ENCODE assay signal across 20 cellular contexts in genomic region chr11:94125408-94126120, GRCh38. TPM values are rescaled to one million over a fixed set of nuclear protein-coding genes. Genes with fewer than 3 reads are reported as not detected.
DNase-seq lines count a peak whose midpoint lies in the region; FAIRE-seq and TF ChIP-seq lines count a peak whose summit lies in the region.
"Had no signal": no experiment of that assay in that cellular context is flagged by ENCODE, and none has a peak within 500 bp of the region (broad histone marks: within the 10 kb centered on the region; RNA-seq: fewer than 3 reads in every experiment).

No MANE protein-coding gene starts in this region.

- peaks cover 3 to 22% (median 18%) of the 10 kb centered on the region in 4 experiments; a peak in 6 of 7 replicates for H3K4me1 ChIP-seq in H1 (replicated peaks in 1 of 4; ENCODE audit: control insufficient read depth in 3 of 4, insufficient read depth in 4 of 4, low read length in 3 of 4)

- H3K27ac Mint-ChIP-seq in type B pancreatic cell = no peak overlapping the region
- H3K27ac Mint-ChIP-seq: HFFc6 had no signal

- no peak overlapping the region for H2BK20ac ChIP-seq in H1 (ENCODE audit: low read length)

- DNase-seq in activated naive CD4-positive, alpha-beta T cell treated with anti-CD3 and anti-CD28 coated beads, Interleukin-2, amount 50 U/mL, for 16 hours = peak; percentile 19
- DNase-seq in activated naive CD4-positive, alpha-beta T cell (lab: John Stamatoyannopoulos, UW) = no peak
- DNase-seq in NAMALWA (ENCODE audit: low spot score) (peak; percentile 77), H1 (ENCODE audit: low read depth in 1 of 2, low spot score in 2 of 2) (no peak), type B pancreatic cell (ENCODE audit: extremely low spot score, unreplicated experiment) (no peak), occipital lobe (lab: John Stamatoyannopoulos, UW) (no peak), HPDE6-E6E7 (ENCODE audit: extremely low spot score) (no peak)
- DNase-seq: ACHN, AML-193, H7, HFFc6, NCI-H1048, NCI-H1436, NCI-H2029, NCI-H345, NCI-H524 treated with DMSO at 0.1 percent for 48 hours, PC-9 had no signal

- peaks cover 3% of the 10 kb centered on the region; the same call in 1 of the 2 replicates for H3K79me1 ChIP-seq in H1 (ENCODE audit: low read depth, low read length)

- no peak for TF ChIP-seq EP300 in H1 (IDR thresholded peaks at IDR 0.05; ENCODE audit: borderline replicate concordance in 1 of 2, low read depth in 2 of 2, low read length in 2 of 2)

- H4K5ac ChIP-seq in H1 (ENCODE audit: insufficient read length, low read depth, low read length) = no peak overlapping the region

- H2BK12ac ChIP-seq in H1 (ENCODE audit: low read depth, low read length) = no peak overlapping the region

- CTCF ChIA-PET in H1 (lab: Charles Lee; ENCODE audit: partially characterized antibody) = interaction anchor here (1.9 kb wide), 1 partner anchor 58 kb away, joined by 6 read pairs; no protein-coding TSS in a partner anchor

- H4K91ac ChIP-seq in H1 (replicated peaks; ENCODE audit: insufficient read length, low read length) = no peak overlapping the region

- H3K79me2 ChIP-seq in H1 (ENCODE audit: control insufficient read depth in 1 of 2, insufficient read depth in 2 of 2, low read length in 2 of 2) = peaks cover 11 to 40% of the 10 kb centered on the region in 2 experiments

- peak overlapping the region; percentile 2 for H3K4me3 Mint-ChIP-seq in type B pancreatic cell
- H3K4me3 Mint-ChIP-seq: HFFc6 had no signal

- peaks cover 17% of the 10 kb centered on the region for H3K23me2 ChIP-seq in H1 (ENCODE audit: low read depth, low read length)

- H3K36me3 ChIP-seq in H1 (ENCODE audit: control insufficient read depth in 2 of 4, insufficient read depth in 4 of 4, low read length in 3 of 4) = 0 out of 8 replicates have a peak, but pooled peaks cover 0 to 4% (median 0%) of the 10 kb centered on the region in 4 experiments

- H2BK5ac ChIP-seq in H1 (ENCODE audit: low read depth, low read length) = no peak overlapping the region

- H3K9me3 Mint-ChIP-seq in type B pancreatic cell = no peaks in the 10 kb centered on the region
- H3K9me3 Mint-ChIP-seq: HFFc6 had no signal

- peaks cover 0 to 9% of the 10 kb centered on the region in 2 experiments for H4K20me1 ChIP-seq in H1 (replicated peaks in 1 of 2; ENCODE audit: control insufficient read depth in 1 of 2, insufficient read depth in 2 of 2, low read length in 2 of 2)

- no peaks in the 10 kb centered on the region for H3K27me3 Mint-ChIP-seq in type B pancreatic cell

- no peak overlapping the region for H3K9ac ChIP-seq in H1 (replicated peaks in 1 of 4; ENCODE audit: extremely low read depth in 1 of 4, low read depth in 3 of 4, low read length in 3 of 4)
- H3K9ac ChIP-seq: KMS-11 had no signal

- no peak overlapping the region for H3K4me2 ChIP-seq in H1 (ENCODE audit: insufficient read depth in 1 of 2, low read depth in 2 of 2, low read length in 2 of 2)
- H3K4me2 ChIP-seq: KMS-11, PC-9 had no signal

- H3K4me3 ChIP-seq in H1 (ENCODE audit: extremely low read depth in 1 of 4, insufficient read depth in 2 of 4, low read depth in 3 of 4, low read length in 4 of 4) = no peak overlapping the region
- H3K4me3 ChIP-seq: PC-9 had no signal

- no peak overlapping the region for H2AFZ ChIP-seq in H1 (ENCODE audit: low read length)
- H2AFZ ChIP-seq: PC-9 had no signal

- H3K4me1 Mint-ChIP-seq in type B pancreatic cell (ENCODE audit: unreplicated experiment) = peaks cover 13% of the 10 kb centered on the region

- H3K56ac ChIP-seq in H1 (replicated peaks; ENCODE audit: insufficient read length, low read depth, low read length) = no peak overlapping the region

- H3K27me3 ChIP-seq in H1 (replicated peaks in 1 of 4; ENCODE audit: control insufficient read depth in 3 of 4, extremely low read depth in 1 of 4, insufficient read depth in 3 of 4, low read length in 3 of 4) = no peaks in the 10 kb centered on the region

- H3K9me3 ChIP-seq in H1 (ENCODE audit: insufficient read depth in 2 of 2, low read depth in 1 of 2, low read length in 1 of 2) = peaks cover 0 to 3% of the 10 kb centered on the region in 2 experiments; a peak in 2 of 4 replicates

- H2AK5ac ChIP-seq in H1 (ENCODE audit: low read depth, low read length) = no peak overlapping the region

- peaks cover 5% of the 10 kb centered on the region for H3K36me3 Mint-ChIP-seq in type B pancreatic cell

- H3K14ac ChIP-seq in H1 (ENCODE audit: insufficient read length) = no peak overlapping the region

- 0 out of 2 replicates have a peak overlapping the region, but pooled peaks have one; percentile 25 for H4K8ac ChIP-seq in H1 (ENCODE audit: extremely low read depth, insufficient read depth, low read length)

- H2BK15ac ChIP-seq in H1 (ENCODE audit: low read length) = no peak overlapping the region

- H2BK120ac ChIP-seq in H1 (replicated peaks; ENCODE audit: low read depth, low read length) = no peak overlapping the region

- POLR2A ChIA-PET in H1 (lab: Charles Lee; ENCODE audit: partially characterized antibody) = interaction anchor here (0.9 to 1.3 kb wide), 3 partner anchors 19 to 203 kb away, joined by 3 read pairs; no protein-coding TSS in a partner anchor

- no peak overlapping the region for H3K27ac ChIP-seq in H1 (ENCODE audit: low read depth, low read length)
- H3K27ac ChIP-seq: C4-2B, KMS-11, PC-9 had no signal

- no peak overlapping the region for H3K18ac ChIP-seq in H1 (ENCODE audit: extremely low read depth, low read length)

- no peak overlapping the region for H3K23ac ChIP-seq in H1 (ENCODE audit: insufficient read length)

- FAIRE-seq in H1 (lab: Jason Lieb, UNC) = no peak
- FAIRE-seq: G401.6 had no signal

- TF ChIP-seq CTCF in H1 (IDR thresholded peaks at IDR 0.05; ENCODE audit: control extremely low read depth in 1 of 3, insufficient read depth in 1 of 3, low read depth in 1 of 3, low read length in 3 of 3) (no peak), type B pancreatic cell (conservative IDR thresholded peaks at IDR 0.05) (no peak)

- TF ChIP-seq POLR2A in H1 (IDR thresholded peaks at IDR 0.05; ENCODE audit: control extremely low read depth in 1 of 2, low read depth in 2 of 2, low read length in 2 of 2) = no peak

- 90% methylated on average over 8 of the region's 8 CpGs; no CpG with 5 or more reads in 1 of the 2 experiments for WGBS in H1 (ENCODE audit: extremely low coverage in 1 of 2, insufficient coverage in 1 of 2, insufficient read length in 1 of 2, insufficient replicate concordance in 2 of 2, low coverage in 1 of 2, low lambda C conversion rate in 2 of 2, missing lambda C conversion rate in 1 of 2), 2 experiments

- no peak for TF ChIP-seq RAD21 in H1 (IDR thresholded peaks at IDR 0.05 in 1 of 2, conservative IDR thresholded peaks at IDR 0.05 in 1 of 2; ENCODE audit: low read depth in 2 of 2, low read length in 2 of 2)

- no peak overlapping the region for H3K4ac ChIP-seq in H1 (replicated peaks; ENCODE audit: insufficient read length, low read depth, low read length)

TF ChIP-seq in H1, 55 proteins besides CTCF, POLR2A, EP300 and RAD21:
- no peak for TF ChIP-seq SIX5 (IDR thresholded peaks at IDR 0.05; ENCODE audit: low read depth, low read length)
- no peak for TF ChIP-seq SP4 (IDR thresholded peaks at IDR 0.05; ENCODE audit: low read length)
- no peak for TF ChIP-seq TAF1 (IDR thresholded peaks at IDR 0.05; ENCODE audit: low read depth, low read length)
- TF ChIP-seq KDM5A (IDR thresholded peaks at IDR 0.05; ENCODE audit: low read length) = no peak
- TF ChIP-seq, protein P1, sequence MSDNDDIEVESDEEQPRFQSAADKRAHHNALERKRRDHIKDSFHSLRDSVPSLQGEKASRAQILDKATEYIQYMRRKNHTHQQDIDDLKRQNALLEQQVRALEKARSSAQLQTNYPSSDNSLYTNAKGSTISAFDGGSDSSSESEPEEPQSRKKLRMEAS (IDR thresholded peaks at IDR 0.05) = no peak

RNA-seq across cellular contexts. Expression of gene PANX1, which starts 3.1 kb away (rescaled TPM):
- total RNA-seq in H1 (2021; fragmentation: NEBNext Ultra II Directional; extraction: Animal tissue kit (Norgen Biotek cat#: 25700)) = 34.5 and 35.2 TPM in 2 replicates
- polyA plus RNA-seq in H1 (2011; rRNA removed) = 15.4 and 15.9 TPM in 2 replicates
- 18.1 TPM for polyA plus RNA-seq in H1 (2011; cell fraction: cytosol; rRNA removed)
- polyA plus RNA-seq in H1 (2011; cell fraction: nucleus; rRNA removed) = 18.9 TPM
- polyA plus RNA-seq in H1 (2012, experiment 1 of 2) = 19.1 to 29.2 TPM (median 24.7 TPM) in 4 replicates
- 7.6 TPM for polyA plus RNA-seq in H1 (2012, experiment 2 of 2)
- 25.2 TPM for polyA plus RNA-seq in H1 (2013, experiment 1 of 2)
- polyA plus RNA-seq in H1 (2013, experiment 2 of 2) = 29.7 TPM
- 69.0 and 96.8 TPM in 2 replicates for polyA minus RNA-seq in H1 (2011; rRNA and poly(A)+ RNA removed)
- polyA minus RNA-seq in H1 (2011; cell fraction: cytosol; rRNA and poly(A)+ RNA removed) = 35.2 TPM
- 62.2 TPM for polyA minus RNA-seq in H1 (2011; cell fraction: nucleus; rRNA and poly(A)+ RNA removed)
- 16.1 and 26.1 TPM in 2 replicates for total RNA-seq in type B pancreatic cell (ENCODE audit: low replicate concordance)
- 191 TPM for total RNA-seq in occipital lobe

Comparison
In these comparisons a context has a peak if more than half of its experiments do, and no peak if none do; other contexts are left out.
1. DNase-seq: peak in activated naive CD4-positive, alpha-beta T cell treated with anti-CD3 and anti-CD28 coated beads, Interleukin-2, amount 50 U/mL, for 16 hours (single experiment) and NAMALWA (single experiment); none in activated naive CD4-positive, alpha-beta T cell (0 of 4), H1 (0 of 2), type B pancreatic cell (single experiment), occipital lobe (single experiment) and HPDE6-E6E7 (single experiment).